Comparison of ENCODE assay signal across 30 cellular contexts in the genomic region with DNA sequence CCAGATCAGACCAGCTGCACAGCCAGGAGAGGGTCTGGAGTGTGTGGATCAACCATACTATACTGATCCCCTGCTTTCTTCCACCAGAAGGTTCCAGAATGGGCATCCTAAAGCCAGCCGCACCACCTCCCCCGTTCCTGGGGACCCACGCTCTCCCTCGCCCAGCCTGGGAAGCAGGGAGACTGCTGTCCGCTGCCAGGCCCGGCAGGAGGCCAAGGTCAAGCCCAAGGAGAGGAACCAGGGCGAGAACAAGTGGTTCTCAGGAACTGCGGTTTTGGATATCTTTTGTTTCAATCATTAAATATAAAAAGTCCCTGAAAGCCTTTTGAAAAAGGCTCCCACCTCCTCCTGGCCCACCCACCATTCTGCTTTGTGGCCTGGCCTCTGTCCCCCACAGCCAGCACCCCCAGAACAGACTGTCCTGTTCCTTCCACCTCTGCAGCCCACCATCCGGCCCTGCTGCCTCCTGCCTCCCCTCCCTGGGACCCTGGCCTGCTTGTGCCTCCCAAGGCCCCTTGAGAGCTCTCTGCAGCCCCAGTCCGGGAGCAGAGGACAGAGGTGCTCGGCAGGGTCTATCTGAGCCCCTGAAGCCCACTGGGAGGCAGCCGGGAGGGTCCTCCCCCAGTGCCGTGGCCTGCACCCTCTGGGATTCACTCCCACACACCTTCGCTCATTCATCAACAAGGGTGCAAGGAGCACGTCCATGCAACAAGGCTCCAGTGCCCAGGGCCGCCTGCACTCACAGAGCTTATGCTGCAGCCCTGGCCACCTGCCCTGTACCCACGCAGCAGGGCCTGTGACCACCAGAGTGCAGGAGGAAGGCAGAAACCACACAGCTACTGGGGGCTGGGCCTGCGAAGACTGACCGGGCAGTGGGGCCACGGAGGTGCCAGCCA. TPM values are rescaled to one million over a fixed set of nuclear protein-coding genes. Genes with fewer than 3 reads are reported as not detected.
DNase-seq lines count a peak whose midpoint lies in the region; ATAC-seq and TF ChIP-seq lines count a peak whose summit lies in the region.
"Had no signal": no experiment of that assay in that cellular context is flagged by ENCODE, and none has a peak within 500 bp of the region (broad histone marks: within the 10 kb centered on the region; RNA-seq: fewer than 3 reads in every experiment).

No MANE protein-coding gene starts in this region.

- H3K36me3 Mint-ChIP-seq in naive B cell (peaks cover 8 to 15% of the 10 kb centered on the region in 2 donors), GM23338 (ENCODE audit: low read depth) (peaks cover 3% of the 10 kb centered on the region; the same call in 2 of the 3 replicates)

- TF ChIP-seq CTCF in gastroesophageal sphincter (IDR thresholded peaks at IDR 0.05) (no peak), GM23338 (conservative IDR thresholded peaks at IDR 0.05; ENCODE audit: low read depth in 2 of 2) (no peak)

- ATAC-seq in Right ventricle myocardium inferior (peak; percentile 51), gastroesophageal sphincter (peak; percentile 21), naive B cell (ENCODE audit: low read depth in 2 of 2) (peak in 1 of 2 donors; percentile 7), GM23338 (no peak)
- ATAC-seq: A549 had no signal

- H3K27me3 Mint-ChIP-seq in naive B cell = no peaks in the 10 kb centered on the region
- H3K27me3 Mint-ChIP-seq in GM23338 (ENCODE audit: insufficient read depth, low read depth, poor library complexity) = peaks cover 2% of the 10 kb centered on the region

- H3K4me3 Mint-ChIP-seq in naive B cell (peak overlapping the region; percentile 60 to 90 (median 78)), GM23338 (no peak overlapping the region)
- H3K4me3 Mint-ChIP-seq: HFFc6, neural crest cell had no signal

- H2AFZ ChIP-seq in Karpas-422 (ENCODE audit: low read length) (no peak overlapping the region), GM23338 (no peak overlapping the region)

- no peaks in the 10 kb centered on the region for H3K36me3 ChIP-seq in gastroesophageal sphincter
- no peaks in the 10 kb centered on the region; the same call in 1 of the 2 replicates for H3K36me3 ChIP-seq in Karpas-422 (ENCODE audit: insufficient read depth, low read length)
- H3K36me3 ChIP-seq in GM23338 (ENCODE audit: insufficient read depth) = no peaks in the 10 kb centered on the region

- H3K79me2 ChIP-seq in Karpas-422 (ENCODE audit: low read length) = no peaks in the 10 kb centered on the region
- no peaks in the 10 kb centered on the region for H3K79me2 ChIP-seq in GM23338 (replicated peaks; ENCODE audit: insufficient read depth)

- WGBS in gastroesophageal sphincter (ENCODE audit: low coverage in 1 of 2), 2 donors = 60% methylated on average over 2 of the region's 20 CpGs; no CpG with 5 or more reads in 1 of the 2 donors

- no peak for TF ChIP-seq EP300 in gastroesophageal sphincter (IDR thresholded peaks at IDR 0.05)

- peaks cover 3% of the 10 kb centered on the region; the same call in 1 of the 2 replicates for H4K20me1 ChIP-seq in Karpas-422 (ENCODE audit: insufficient read depth, low read depth, low read length)
- no peaks in the 10 kb centered on the region for H4K20me1 ChIP-seq in GM23338 (replicated peaks; ENCODE audit: insufficient read depth)

- peaks cover 6 to 25% (median 17%) of the 10 kb centered on the region in 7 donors for H3K9me3 Mint-ChIP-seq in naive B cell
- H3K9me3 Mint-ChIP-seq in GM23338 = peaks cover 16% of the 10 kb centered on the region

- H3K4me3 ChIP-seq in gastroesophageal sphincter (no peak overlapping the region), Karpas-422 (ENCODE audit: low read length) (no peak overlapping the region), GM23338 (no peak overlapping the region)
- H3K4me3 ChIP-seq: A549 had no signal

- DNase-seq in Right ventricle myocardium inferior (ENCODE audit: missing footprints) (no peak), cardiac septum (ENCODE audit: low spot score) (no peak), naive B cell (no peak), islet precursor cell (no peak), Karpas-422 (no peak), GM23338 (ENCODE audit: low spot score) (no peak)
- no peak for DNase-seq in activated effector memory CD4-positive, alpha-beta T cell treated with Interleukin-2 at 50 U/mL for 16 hours
- DNase-seq: activated CD4-positive, alpha-beta T cell treated with anti-CD3 and anti-CD28 coated beads for 48 hours; activated CD8-positive, alpha-beta memory T cell treated with anti-CD3 and anti-CD28 coated beads, Interleukin-2, amount 50 U/mL, for 4 hours; activated gamma-delta T cell; C1 segment of cervical spinal cord; Calu3; dermis blood vessel endothelial cell; EL; HFFc6; NCI-H1436 treated with DMSO at 0.1 percent for 48 hours; NCI-H69; SHP77 treated with DMSO at 0.1 percent for 48 hours; stimulated activated CD4-positive, alpha-beta T cell treated with anti-CD3 and anti-CD28 coated beads, Interleukin-4, amount 100 ng/mL, for 4 hours had no signal

- peak overlapping the region; percentile 95 to 99 (median 98) for H3K27ac Mint-ChIP-seq in naive B cell
- no peak overlapping the region for H3K27ac Mint-ChIP-seq in GM23338
- H3K27ac Mint-ChIP-seq: HFFc6 had no signal

- H3K4me1 Mint-ChIP-seq in naive B cell (peaks cover 35 to 55% (median 54%) of the 10 kb centered on the region in 3 donors), GM23338 (no peaks in the 10 kb centered on the region)
- H3K4me1 Mint-ChIP-seq: neural crest cell had no signal

- no peak overlapping the region for H3K4me2 ChIP-seq in Karpas-422 (ENCODE audit: low read depth, low read length, poor library complexity, severe bottlenecking)
- no peak overlapping the region for H3K4me2 ChIP-seq in GM23338
- H3K4me2 ChIP-seq: A549 had no signal

- H3K27me3 ChIP-seq in gastroesophageal sphincter = peaks cover 25% of the 10 kb centered on the region
- peaks cover 3% of the 10 kb centered on the region; the same call in 1 of the 2 replicates for H3K27me3 ChIP-seq in Karpas-422 (ENCODE audit: low read length)
- H3K27me3 ChIP-seq in GM23338 (ENCODE audit: insufficient read depth) = no peaks in the 10 kb centered on the region

- H3K4me1 ChIP-seq in gastroesophageal sphincter (no peaks in the 10 kb centered on the region), Karpas-422 (ENCODE audit: low read length) (no peaks in the 10 kb centered on the region), GM23338 (ENCODE audit: insufficient read depth) (no peaks in the 10 kb centered on the region)
- H3K4me1 ChIP-seq: A549 had no signal

- intact Hi-C loops in Right ventricle myocardium inferior (cut with DNase I) = no loop called here
- intact Hi-C loops in cardiac septum (cut with DNase I) = no loop called here

- H3K9me2 ChIP-seq in Karpas-422 (replicated peaks; ENCODE audit: insufficient read depth, low read length) (no peaks in the 10 kb centered on the region), GM23338 (ENCODE audit: insufficient read depth) (no peaks in the 10 kb centered on the region)

- H3K9ac ChIP-seq in Karpas-422 (ENCODE audit: low read length) = no peak overlapping the region

- no peaks in the 10 kb centered on the region for H3F3A ChIP-seq in GM23338 (replicated peaks; ENCODE audit: low read depth)

- no peak for TF ChIP-seq POLR2A in gastroesophageal sphincter (IDR thresholded peaks at IDR 0.05)

- H3K27ac ChIP-seq in gastroesophageal sphincter (peak overlapping the region in 3 of 4 donors; percentile 8 to 47 (median 38)), Karpas-422 (ENCODE audit: low read length) (no peak overlapping the region), GM23338 (ENCODE audit: low read depth) (no peak overlapping the region)
- H3K27ac ChIP-seq: A549 had no signal

- peaks cover 0 to 10% (median 0%) of the 10 kb centered on the region in 3 donors for H3K9me3 ChIP-seq in gastroesophageal sphincter
- H3K9me3 ChIP-seq in Karpas-422 (ENCODE audit: low read length) = peaks cover 12% of the 10 kb centered on the region

RNA-seq across cellular contexts. Expression of a gene that starts 0.6 kb away (rescaled TPM):
- total RNA-seq in Right ventricle myocardium inferior = 22.2 TPM
- 4.5 TPM for total RNA-seq in cardiac septum
- total RNA-seq in gastroesophageal sphincter = 10 to 100 TPM; 16.2 to 31.4 (median 22.7) TPM
- not detected for polyA plus RNA-seq in naive B cell (ENCODE audit: low read depth in 6 of 6)
- total RNA-seq in Karpas-422 (2014; rRNA removed; shearing (Covaris generic); ENCODE audit: low replicate concordance) = not detected in 2 replicates
- not detected in 2 replicates for total RNA-seq in GM23338 (2014; rRNA removed; shearing (Covaris generic))
- polyA plus RNA-seq in GM23338 (2016; fragmentation: Nextera tagmentation; extraction: Ambion mirVana) = not detected in 2 replicates
- total RNA-seq: bronchial epithelial cell, Calu3, endothelial cell of umbilical vein, fibroblast of villous mesenchyme, HFFc6, kidney epithelial cell, MCF 10A, neural crest cell, pulmonary artery endothelial cell, urinary bladder had no signal
- polyA plus RNA-seq: A549 had no signal

RNA-seq across cellular contexts. Expression of a gene that starts 6.2 kb away (rescaled TPM):
- total RNA-seq in Right ventricle myocardium inferior = 11.3 TPM
- 3.3 TPM for total RNA-seq in cardiac septum
- 10 to 100 TPM in 2 of 4 donors, 1 to 10 TPM in 2; 3.9 to 16.5 (median 9.9) TPM for total RNA-seq in gastroesophageal sphincter
- polyA plus RNA-seq in naive B cell (ENCODE audit: low read depth in 6 of 6) = 10 to 100 TPM; 46.1 to 86.0 (median 65.3) TPM
- total RNA-seq in Karpas-422 (2014; rRNA removed; shearing (Covaris generic); ENCODE audit: low replicate concordance) = not detected in 2 replicates
- total RNA-seq in GM23338 (2014; rRNA removed; shearing (Covaris generic)) = 0.45 and 9.8 TPM in 2 replicates
- 0.43 and 0.74 TPM in 2 replicates for polyA plus RNA-seq in GM23338 (2016; fragmentation: Nextera tagmentation; extraction: Ambion mirVana)
- total RNA-seq: bronchial epithelial cell, dermis blood vessel endothelial cell, endothelial cell of umbilical vein, HFFc6, kidney epithelial cell, MCF 10A, neural crest cell, urinary bladder had no signal
- polyA plus RNA-seq: A549, endothelial cell of umbilical vein had no signal

RNA-seq across cellular contexts. Expression of a gene that starts 9.1 kb away (rescaled TPM):
- total RNA-seq in Right ventricle myocardium inferior = not detected
- total RNA-seq in cardiac septum = not detected
- total RNA-seq in gastroesophageal sphincter = not detected
- polyA plus RNA-seq in naive B cell (ENCODE audit: low read depth in 6 of 6) = 10 to 100 TPM in 2 of 6 donors, under 1 TPM in 3, not detected in 1; 0.39 to 69.1 (median 0.73) TPM
- total RNA-seq in Karpas-422 (2014; rRNA removed; shearing (Covaris generic); ENCODE audit: low replicate concordance) = not detected in 2 replicates
- total RNA-seq in GM23338 (2014; rRNA removed; shearing (Covaris generic)) = not detected in 2 replicates
- not detected in 2 replicates for polyA plus RNA-seq in GM23338 (2016; fragmentation: Nextera tagmentation; extraction: Ambion mirVana)
- total RNA-seq: bronchial epithelial cell, Calu3, dermis blood vessel endothelial cell, endothelial cell of umbilical vein, fibroblast of villous mesenchyme, HFFc6, kidney epithelial cell, MCF 10A, neural crest cell, pulmonary artery endothelial cell, urinary bladder had no signal
- polyA plus RNA-seq: A549, adipose tissue, endothelial cell of umbilical vein, urinary bladder had no signal

RNA-seq across cellular contexts. Expression of a gene that starts 15.4 kb away (rescaled TPM):
- 0.46 TPM for total RNA-seq in Right ventricle myocardium inferior
- total RNA-seq in cardiac septum = not detected
- not detected for total RNA-seq in gastroesophageal sphincter
- under 1 TPM in 1 of 6 donors, not detected in 5; 0.09 TPM for polyA plus RNA-seq in naive B cell (ENCODE audit: low read depth in 6 of 6)
- total RNA-seq in Karpas-422 (2014; rRNA removed; shearing (Covaris generic); ENCODE audit: low replicate concordance) = not detected in 2 replicates
- 0.54 and 0.90 TPM in 2 replicates for total RNA-seq in GM23338 (2014; rRNA removed; shearing (Covaris generic))
- polyA plus RNA-seq in GM23338 (2016; fragmentation: Nextera tagmentation; extraction: Ambion mirVana) = 0.76 and 1.2 TPM in 2 replicates
- total RNA-seq: bronchial epithelial cell, Calu3, dermis blood vessel endothelial cell, endothelial cell of umbilical vein, fibroblast of villous mesenchyme, HFFc6, kidney epithelial cell, MCF 10A, neural crest cell, pulmonary artery endothelial cell, urinary bladder had no signal
- polyA plus RNA-seq: adipose tissue, endothelial cell of umbilical vein, urinary bladder had no signal

RNA-seq across cellular contexts. Expression of a gene that starts 36.5 kb away (rescaled TPM):
- total RNA-seq in Right ventricle myocardium inferior = 16.4 TPM
- 28.3 TPM for total RNA-seq in cardiac septum
- 10 to 100 TPM in 2 of 4 donors, 1 to 10 TPM in 2; 7.8 to 24.4 (median 11.2) TPM for total RNA-seq in gastroesophageal sphincter
- polyA plus RNA-seq in naive B cell (ENCODE audit: low read depth in 6 of 6) = 10 to 100 TPM in 4 of 6 donors, 1 to 10 TPM in 1, under 1 TPM in 1; 0.91 to 71.6 (median 15.1) TPM
- total RNA-seq in Karpas-422 (2014; rRNA removed; shearing (Covaris generic); ENCODE audit: low replicate concordance) = not detected in 2 replicates
- 47.2 and 60.0 TPM in 2 replicates for total RNA-seq in GM23338 (2014; rRNA removed; shearing (Covaris generic))
- 18.7 and 24.2 TPM in 2 replicates for polyA plus RNA-seq in GM23338 (2016; fragmentation: Nextera tagmentation; extraction: Ambion mirVana)
- total RNA-seq: bronchial epithelial cell, HFFc6, MCF 10A had no signal

Comparison
In these comparisons a context has a peak if more than half of its experiments do, and no peak if none do; other contexts are left out.
1. H3K27ac ChIP-seq: peak in gastroesophageal sphincter (3 of 4); none in Karpas-422 (single experiment) and GM23338 (single experiment).